In genomic region chr20:32207211-32207625, GRCh38 we compare ENCODE assay signal across 8 cellular contexts. TPM values are rescaled to one million over a fixed set of nuclear protein-coding genes. Genes with fewer than 3 reads are reported as not detected.
DNase-seq lines count a peak whose midpoint lies in the region; ATAC-seq, FAIRE-seq and TF ChIP-seq lines count a peak whose summit lies in the region.

No MANE protein-coding gene starts in this region.

- no peak for DNase-seq in AG10803 (ENCODE audit: low read depth)
- no peak for DNase-seq in Jurkat, Clone E6-1 (ENCODE audit: low read depth, low spot score)
- DNase-seq in bronchial epithelial cell (ENCODE audit: low read depth): no peak
- no peak for DNase-seq in NCI-H524 (lab: John Stamatoyannopoulos, UW)
- DNase-seq in globus pallidus (ENCODE audit: low spot score): no peak
- DNase-seq in effector CD8-positive, alpha-beta T cell (lab: John Stamatoyannopoulos, UW): no peak

- no peaks in the 10 kb centered on the region for H3K9me3 ChIP-seq in mucosa of stomach (ENCODE audit: control insufficient read depth, low read length)

- no peak for FAIRE-seq in bronchial epithelial cell (lab: Jason Lieb, UNC)

- no peak for TF ChIP-seq CTCF in AG10803 (conservative IDR thresholded peaks at IDR 0.05; ENCODE audit: low read length)
- no peak for TF ChIP-seq CTCF in bronchial epithelial cell (IDR thresholded peaks at IDR 0.05; ENCODE audit: insufficient read depth, low read length, severe bottlenecking)

- peaks cover 56% of the 10 kb centered on the region for H3K4me1 ChIP-seq in mucosa of stomach (ENCODE audit: control insufficient read depth, insufficient read depth, low read length)

- peaks cover 11% of the 10 kb centered on the region for H3K36me3 ChIP-seq in bronchial epithelial cell (ENCODE audit: control insufficient read depth, insufficient read depth, low read length)
- H3K36me3 ChIP-seq in mucosa of stomach (ENCODE audit: control insufficient read depth, insufficient read depth, low read length): no peaks in the 10 kb centered on the region

- H3K9ac ChIP-seq in mucosa of stomach (ENCODE audit: low read length): peak overlapping the region; percentile 96

- peak; percentile 10 for ATAC-seq in GM19438 (IDR thresholded peaks at IDR 0.05; ENCODE audit: low read depth, unreplicated experiment)

- H3K27me3 ChIP-seq in bronchial epithelial cell (ENCODE audit: control insufficient read depth, insufficient read depth, low read length): no peaks in the 10 kb centered on the region
- H3K27me3 ChIP-seq in mucosa of stomach (ENCODE audit: control insufficient read depth, insufficient read depth, low read length): no peaks in the 10 kb centered on the region

- H3K4me3 ChIP-seq in AG10803 (ENCODE audit: low read length): peak overlapping the region; percentile 98
- H3K4me3 ChIP-seq in Jurkat, Clone E6-1 (ENCODE audit: low read length): peak overlapping the region; percentile 84
- H3K4me3 ChIP-seq in bronchial epithelial cell (ENCODE audit: low read depth, low read length): peak overlapping the region; percentile 90
- H3K4me3 ChIP-seq in mucosa of stomach (ENCODE audit: low read length): peak overlapping the region; percentile 81

RNA-seq across cellular contexts. Expression of gene PLAGL2, which starts 0.3 kb away (rescaled TPM):
- polyA plus RNA-seq in Jurkat, Clone E6-1 (2012; ENCODE audit: insufficient read depth, insufficient read length): 12.4 TPM
- total RNA-seq in bronchial epithelial cell: 2.6 and 3.8 TPM in 2 replicates

RNA-seq across cellular contexts. Expression of gene POFUT1, which starts 0.5 kb away (rescaled TPM):
- 22.8 TPM for polyA plus RNA-seq in Jurkat, Clone E6-1 (2012; ENCODE audit: insufficient read depth, insufficient read length)
- total RNA-seq in bronchial epithelial cell: 25.0 and 27.6 TPM in 2 replicates
